Comparison of ENCODE assay signal across 9 cellular contexts in genomic region chr10:119653209-119653608, GRCh38. TPM values are rescaled to one million over a fixed set of nuclear protein-coding genes. Genes with fewer than 3 reads are reported as not detected.
DNase-seq lines count a peak whose midpoint lies in the region; ATAC-seq and TF ChIP-seq lines count a peak whose summit lies in the region.
"Had no signal": no experiment of that assay in that cellular context is flagged by ENCODE, and none has a peak within 500 bp of the region (broad histone marks: within the 10 kb centered on the region; RNA-seq: fewer than 3 reads in every experiment).

No MANE protein-coding gene starts in this region.

- TF ChIP-seq CTCF in AG10803 (conservative IDR thresholded peaks at IDR 0.05; ENCODE audit: low read length) (no peak), chondrocyte (IDR thresholded peaks at IDR 0.05) (no peak)

- ATAC-seq in GM19455 (IDR thresholded peaks at IDR 0.05; ENCODE audit: unreplicated experiment): no peak
- ATAC-seq in HG02759 (IDR thresholded peaks at IDR 0.05; ENCODE audit: unreplicated experiment): no peak

- H3K36me3 ChIP-seq in KOPT-K1 (ENCODE audit: insufficient read depth, low read length) (peaks cover 22% of the 10 kb centered on the region), muscle layer of colon (ENCODE audit: insufficient read depth, low read length) (no peaks in the 10 kb centered on the region)

- H3K4me1 ChIP-seq in muscle layer of colon (ENCODE audit: insufficient read depth, low read length): peaks cover 54% of the 10 kb centered on the region

- DNase-seq in AG10803 (ENCODE audit: low read depth) (no peak), chondrocyte (ENCODE audit: low spot score) (no peak), HK-2 (ENCODE audit: unreplicated experiment) (no peak), C1 segment of cervical spinal cord (lab: John Stamatoyannopoulos, UW) (no peak)
- DNase-seq: activated CD4-positive, alpha-beta T cell treated with anti-CD3 and anti-CD28 coated beads, Interleukin-2, amount 50 U/mL, for 1 hour had no signal

- H3K27me3 Mint-ChIP-seq in chondrocyte (ENCODE audit: low read depth): no peaks in the 10 kb centered on the region

- peak overlapping the region; percentile 89 for H3K27ac Mint-ChIP-seq in chondrocyte (ENCODE audit: unreplicated experiment)

- H3K4me3 ChIP-seq in AG10803 (ENCODE audit: low read length) (peak overlapping the region; percentile 91), muscle layer of colon (ENCODE audit: low read depth in 1 of 2, low read length in 2 of 2) (peak overlapping the region; percentile 63 to 67)

- peaks cover 58% of the 10 kb centered on the region for H3K4me1 Mint-ChIP-seq in chondrocyte (ENCODE audit: low read depth)

- no peaks in the 10 kb centered on the region for H3K27me3 ChIP-seq in muscle layer of colon (ENCODE audit: control insufficient read depth in 1 of 2, insufficient read depth in 2 of 2, low read length in 2 of 2)

- H3K9me3 Mint-ChIP-seq in chondrocyte (ENCODE audit: low read depth): no peaks in the 10 kb centered on the region

- H3K4me3 Mint-ChIP-seq in chondrocyte (ENCODE audit: unreplicated experiment): peak overlapping the region; percentile 75

- H3K27ac ChIP-seq in KOPT-K1 (ENCODE audit: low read depth, low read length, poor library complexity, severe bottlenecking): peak overlapping the region; percentile 87
- H3K27ac ChIP-seq in muscle layer of colon (ENCODE audit: low read depth, low read length): peak overlapping the region; percentile 85

- no peaks in the 10 kb centered on the region for H3K36me3 Mint-ChIP-seq in chondrocyte (ENCODE audit: low read depth)

- H3K9ac ChIP-seq in muscle layer of colon (ENCODE audit: low read length): peak overlapping the region; percentile 71

- H3K9me3 ChIP-seq in KOPT-K1 (ENCODE audit: insufficient read depth, low read length, poor library complexity, severe bottlenecking) (no peaks in the 10 kb centered on the region), muscle layer of colon (ENCODE audit: low read length) (no peaks in the 10 kb centered on the region)

RNA-seq across cellular contexts. Expression of gene BAG3, which starts 2.0 kb away (rescaled TPM):
- 54.0 to 63.6 TPM (median 62.0 TPM) in 3 replicates for total RNA-seq in chondrocyte

RNA-seq across cellular contexts. Expression of gene TIAL1, which starts 56.4 kb away (rescaled TPM):
- total RNA-seq in chondrocyte: 128 to 132 TPM (median 128 TPM) in 3 replicates
